Comparison of ENCODE assay signal across 16 cellular contexts in the genomic region with DNA sequence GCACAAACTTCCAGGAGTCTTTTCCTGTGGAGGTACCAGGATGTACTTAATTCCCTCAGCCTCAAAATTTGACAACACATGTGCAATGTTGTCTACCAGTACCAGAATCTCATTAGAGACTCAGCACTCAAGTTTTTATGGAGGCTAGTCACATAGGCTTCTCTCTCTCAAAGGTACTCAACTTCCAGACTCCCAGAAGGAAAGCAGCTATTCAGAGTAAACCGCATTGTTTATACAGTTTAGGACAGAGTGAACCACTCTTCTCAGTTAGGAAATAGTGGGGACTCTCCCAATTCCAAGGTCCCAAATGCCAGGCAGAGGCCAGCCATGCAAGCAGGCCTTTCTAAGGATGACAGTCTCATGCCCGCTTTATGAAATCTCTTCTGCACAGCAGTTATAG. TPM values are rescaled to one million over a fixed set of nuclear protein-coding genes. Genes with fewer than 3 reads are reported as not detected.
DNase-seq lines count a peak whose midpoint lies in the region; ATAC-seq, FAIRE-seq and TF ChIP-seq lines count a peak whose summit lies in the region.
"Had no signal": no experiment of that assay in that cellular context is flagged by ENCODE, and none has a peak within 500 bp of the region (broad histone marks: within the 10 kb centered on the region; RNA-seq: fewer than 3 reads in every experiment).

No MANE protein-coding gene starts in this region.

- DNase-seq in EH (ENCODE audit: low read depth) (peak; percentile 32), HCEC 1CT (peak; percentile 48), astrocyte (ENCODE audit: low read depth) (peak; percentile 25), mesenchymal stem cell (peak; percentile 55)
- no peak for DNase-seq in activated CD4-positive, alpha-beta memory T cell treated with anti-CD3 and anti-CD28 coated beads for 36 hours
- DNase-seq: 8988T; ACHN; CD4-positive, CD25-positive, alpha-beta regulatory T cell; DMS53; GOT3; H9; KBM-7 had no signal

- H3K27me3 ChIP-seq in astrocyte (ENCODE audit: insufficient read depth, low read length) (no peaks in the 10 kb centered on the region), mesenchymal stem cell (ENCODE audit: control insufficient read depth in 1 of 2, insufficient read depth in 1 of 2, low read length in 2 of 2) (peaks cover 0 to 30% of the 10 kb centered on the region in 2 experiments)

- H3K4ac ChIP-seq in mesenchymal stem cell (ENCODE audit: low read depth in 1 of 2, low read length in 2 of 2): no peak overlapping the region

- intact Hi-C loops in activated CD4-positive, alpha-beta memory T cell treated with anti-CD3 and anti-CD28 coated beads for 36 hours (cut with micrococcal nuclease): no loop called here

- no peak overlapping the region for H4K91ac ChIP-seq in mesenchymal stem cell (ENCODE audit: low read length)

- no peaks in the 10 kb centered on the region for H3K79me1 ChIP-seq in mesenchymal stem cell (replicated peaks; ENCODE audit: low read length, poor library complexity, severe bottlenecking)

- H3K9me3 ChIP-seq in astrocyte (ENCODE audit: insufficient read depth, low read depth, low read length) (no peaks in the 10 kb centered on the region), mesenchymal stem cell (ENCODE audit: control insufficient read depth, low read length) (no peaks in the 10 kb centered on the region)
- H3K9me3 ChIP-seq: BLaER1 treated with 17β-estradiol and CSF1 and Interleukin-3, amounts not matched to agents 10 nM and 100 nM had no signal

- H3K36me3 ChIP-seq in astrocyte (ENCODE audit: insufficient read depth, low read length) (no peaks in the 10 kb centered on the region), mesenchymal stem cell (ENCODE audit: control insufficient read depth in 1 of 2, insufficient read depth in 2 of 2, low read depth in 1 of 2, low read length in 2 of 2) (no peaks in the 10 kb centered on the region)
- H3K36me3 ChIP-seq: BLaER1 treated with 17β-estradiol and CSF1 and Interleukin-3, amounts not matched to agents 10 nM and 100 nM had no signal

- WGBS in mesenchymal stem cell: 100% methylated on average over 1 of the region's 2 CpGs

- no peaks in the 10 kb centered on the region for H3K9me3 Mint-ChIP-seq in astrocyte (ENCODE audit: unreplicated experiment)
- H3K9me3 Mint-ChIP-seq in activated CD4-positive, alpha-beta memory T cell treated with anti-CD3 and anti-CD28 coated beads for 36 hours: no peaks in the 10 kb centered on the region
- H3K9me3 Mint-ChIP-seq in stimulated activated memory B cell treated with anti-CD40 and anti-IgM and Interleukin-4, amounts not matched to agents 10 μg/mL and 1 μg/mL and 100 μg/mL, for 72 hours: no peaks in the 10 kb centered on the region
- H3K9me3 Mint-ChIP-seq: H9 had no signal

- H3K9ac ChIP-seq in astrocyte (ENCODE audit: low read length) (no peak overlapping the region), mesenchymal stem cell (ENCODE audit: low read length) (no peak overlapping the region)
- H3K9ac ChIP-seq: BLaER1 treated with 17β-estradiol and CSF1 and Interleukin-3, amounts not matched to agents 10 nM and 100 nM had no signal

- no peak for FAIRE-seq in astrocyte (lab: Jason Lieb, UNC)
- FAIRE-seq: GM12891 had no signal

- H3K14ac ChIP-seq in mesenchymal stem cell (ENCODE audit: low read length in 2 of 2): no peak overlapping the region

- no peak for TF ChIP-seq CTCF in astrocyte (IDR thresholded peaks at IDR 0.05; ENCODE audit: insufficient read depth, low read depth, low read length)

- H3K4me3 ChIP-seq in astrocyte (ENCODE audit: insufficient read depth, low read depth, low read length) (no peak overlapping the region), mesenchymal stem cell (ENCODE audit: insufficient read depth in 1 of 2, low read depth in 1 of 2, low read length in 2 of 2) (no peak overlapping the region)
- H3K4me3 ChIP-seq: BLaER1 treated with 17β-estradiol and CSF1 and Interleukin-3, amounts not matched to agents 10 nM and 100 nM had no signal

- CTCF ChIA-PET in activated CD4-positive, alpha-beta memory T cell treated with anti-CD3 and anti-CD28 coated beads for 36 hours (lab: Charles Lee): no interaction called here

- H3K4me1 ChIP-seq in astrocyte (ENCODE audit: insufficient read depth, low read length) (peaks cover 23% of the 10 kb centered on the region), mesenchymal stem cell (ENCODE audit: control insufficient read depth, insufficient read depth, low read depth, low read length) (peaks cover 9% of the 10 kb centered on the region)

- H3K27ac ChIP-seq in astrocyte (ENCODE audit: low read depth, low read length) (peak overlapping the region; percentile 21), mesenchymal stem cell (ENCODE audit: low read length, poor library complexity, severe bottlenecking) (no peak overlapping the region)
- H3K27ac ChIP-seq: BLaER1 treated with 17β-estradiol and CSF1 and Interleukin-3, amounts not matched to agents 10 nM and 100 nM had no signal

- H2BK12ac ChIP-seq in mesenchymal stem cell (ENCODE audit: low read length in 2 of 2): no peak overlapping the region

- no peaks in the 10 kb centered on the region for H3K79me2 ChIP-seq in astrocyte (ENCODE audit: insufficient read depth, low read length)

- H3K4me1 Mint-ChIP-seq in astrocyte (ENCODE audit: low read depth, unreplicated experiment): peaks cover 6% of the 10 kb centered on the region
- no peaks in the 10 kb centered on the region for H3K4me1 Mint-ChIP-seq in activated CD4-positive, alpha-beta memory T cell treated with anti-CD3 and anti-CD28 coated beads for 36 hours (ENCODE audit: low read depth)
- peaks cover 7% of the 10 kb centered on the region for H3K4me1 Mint-ChIP-seq in stimulated activated memory B cell treated with anti-CD40 and anti-IgM and Interleukin-4, amounts not matched to agents 10 μg/mL and 1 μg/mL and 100 μg/mL, for 72 hours

- no peak overlapping the region for H2AK5ac ChIP-seq in mesenchymal stem cell (ENCODE audit: low read length, severe bottlenecking)

- H3K36me3 Mint-ChIP-seq in astrocyte (ENCODE audit: low read depth, unreplicated experiment): no peaks in the 10 kb centered on the region
- no peaks in the 10 kb centered on the region for H3K36me3 Mint-ChIP-seq in activated CD4-positive, alpha-beta memory T cell treated with anti-CD3 and anti-CD28 coated beads for 36 hours
- no peaks in the 10 kb centered on the region for H3K36me3 Mint-ChIP-seq in stimulated activated memory B cell treated with anti-CD40 and anti-IgM and Interleukin-4, amounts not matched to agents 10 μg/mL and 1 μg/mL and 100 μg/mL, for 72 hours
- H3K36me3 Mint-ChIP-seq: CD4-positive, CD25-positive, alpha-beta regulatory T cell had no signal

- H3K4me2 ChIP-seq in astrocyte (ENCODE audit: low read length) (peak overlapping the region; percentile 45), mesenchymal stem cell (ENCODE audit: low read length, poor library complexity, severe bottlenecking) (no peak overlapping the region)
- H3K4me2 ChIP-seq: BLaER1 treated with 17β-estradiol and CSF1 and Interleukin-3, amounts not matched to agents 10 nM and 100 nM had no signal

- no peak overlapping the region for H3K18ac ChIP-seq in mesenchymal stem cell (ENCODE audit: low read depth in 1 of 2, low read length in 2 of 2)

- no peak overlapping the region for H2BK5ac ChIP-seq in mesenchymal stem cell (ENCODE audit: low read depth, low read length, poor library complexity, severe bottlenecking)

- H2BK15ac ChIP-seq in mesenchymal stem cell (ENCODE audit: low read depth, poor library complexity, severe bottlenecking): no peak overlapping the region

- no peak overlapping the region for H3K23ac ChIP-seq in mesenchymal stem cell (ENCODE audit: low read length in 2 of 2)

- no peak overlapping the region for H3K27ac Mint-ChIP-seq in astrocyte (ENCODE audit: unreplicated experiment)
- no peak overlapping the region for H3K27ac Mint-ChIP-seq in activated CD4-positive, alpha-beta memory T cell treated with anti-CD3 and anti-CD28 coated beads for 36 hours
- H3K27ac Mint-ChIP-seq in stimulated activated memory B cell treated with anti-CD40 and anti-IgM and Interleukin-4, amounts not matched to agents 10 μg/mL and 1 μg/mL and 100 μg/mL, for 72 hours: no peak overlapping the region
- H3K27ac Mint-ChIP-seq: CD4-positive, CD25-positive, alpha-beta regulatory T cell; H9 had no signal

- no peak for ATAC-seq in GM18498 (IDR thresholded peaks at IDR 0.05; ENCODE audit: unreplicated experiment)
- ATAC-seq in stimulated activated memory B cell treated with anti-CD40 and anti-IgM and Interleukin-4, amounts not matched to agents 10 μg/mL and 1 μg/mL and 100 μg/mL, for 72 hours: no peak

- H2AFZ ChIP-seq in astrocyte (ENCODE audit: low read depth, low read length): no peak overlapping the region
- H2AFZ ChIP-seq in mesenchymal stem cell (ENCODE audit: low read depth, low read length): no peak overlapping the region

- no peak overlapping the region for H4K8ac ChIP-seq in mesenchymal stem cell (ENCODE audit: low read length)

- H2BK120ac ChIP-seq in mesenchymal stem cell (ENCODE audit: low read depth, low read length): no peak overlapping the region

- peaks cover 17% of the 10 kb centered on the region for H3K27me3 Mint-ChIP-seq in astrocyte (ENCODE audit: low read depth, unreplicated experiment)
- H3K27me3 Mint-ChIP-seq in activated CD4-positive, alpha-beta memory T cell treated with anti-CD3 and anti-CD28 coated beads for 36 hours: peaks cover 35% of the 10 kb centered on the region
- peaks cover 30% of the 10 kb centered on the region for H3K27me3 Mint-ChIP-seq in stimulated activated memory B cell treated with anti-CD40 and anti-IgM and Interleukin-4, amounts not matched to agents 10 μg/mL and 1 μg/mL and 100 μg/mL, for 72 hours

- no peaks in the 10 kb centered on the region for H4K20me1 ChIP-seq in astrocyte (ENCODE audit: insufficient read depth, low read length)
- H4K20me1 ChIP-seq: BLaER1 treated with 17β-estradiol and CSF1 and Interleukin-3, amounts not matched to agents 10 nM and 100 nM had no signal

- no peak overlapping the region for H3K4me3 Mint-ChIP-seq in astrocyte (ENCODE audit: unreplicated experiment)
- H3K4me3 Mint-ChIP-seq in activated CD4-positive, alpha-beta memory T cell treated with anti-CD3 and anti-CD28 coated beads for 36 hours: no peak overlapping the region
- H3K4me3 Mint-ChIP-seq in stimulated activated memory B cell treated with anti-CD40 and anti-IgM and Interleukin-4, amounts not matched to agents 10 μg/mL and 1 μg/mL and 100 μg/mL, for 72 hours: no peak overlapping the region
- H3K4me3 Mint-ChIP-seq: CD4-positive, CD25-positive, alpha-beta regulatory T cell; H9 had no signal

- POLR2A ChIA-PET in activated CD4-positive, alpha-beta memory T cell treated with anti-CD3 and anti-CD28 coated beads for 36 hours (lab: Charles Lee): no interaction called here

RNA-seq across cellular contexts. Expression of a gene that starts 8.5 kb away (rescaled TPM):
- not detected in 2 replicates for total RNA-seq in astrocyte
- polyA plus RNA-seq in mesenchymal stem cell (2013, experiment 1 of 2): 0.06 TPM
- polyA plus RNA-seq in mesenchymal stem cell (2013, experiment 2 of 2): 0.08 TPM
- not detected for total RNA-seq in activated CD4-positive, alpha-beta memory T cell treated with anti-CD3 and anti-CD28 coated beads for 36 hours
- total RNA-seq: CD4-positive, CD25-positive, alpha-beta regulatory T cell; H9 had no signal
- polyA plus RNA-seq: CD4-positive, CD25-positive, alpha-beta regulatory T cell had no signal

RNA-seq across cellular contexts. Expression of a gene that starts 16.6 kb away (rescaled TPM):
- total RNA-seq in astrocyte: 13.0 and 18.6 TPM in 2 replicates
- 14.5 TPM for polyA plus RNA-seq in mesenchymal stem cell (2013, experiment 1 of 2)
- polyA plus RNA-seq in mesenchymal stem cell (2013, experiment 2 of 2): 15.8 TPM
- total RNA-seq in activated CD4-positive, alpha-beta memory T cell treated with anti-CD3 and anti-CD28 coated beads for 36 hours: 10 to 100 TPM; 16.6 to 16.7 TPM
